In genomic region chr4:59629348-59629747, GRCh38 we compare ENCODE assay signal across 24 cellular contexts.
"Had no signal": no experiment of that assay in that cellular context is flagged by ENCODE, and none has a peak within 500 bp of the region (broad histone marks: within the 10 kb centered on the region; RNA-seq: fewer than 3 reads in every experiment).

No MANE protein-coding gene starts in this region.

- H3K79me2 ChIP-seq: parathyroid adenoma had no signal

- ATAC-seq: naive thymus-derived CD4-positive, alpha-beta T cell; natural killer cell; psoas muscle; right cardiac atrium; stimulated activated effector memory CD8-positive, alpha-beta T cell treated with anti-CD3 and anti-CD28 coated beads, Interleukin-12 subunit alpha, Interleukin-12 subunit beta, amount 100 ng/mL, for 72 hours; stimulated activated naive B cell treated with anti-CD40 and anti-IgM and Interleukin-4, amounts not matched to agents 10 μg/mL and 1 μg/mL and 100 μg/mL, for 72 hours; upper lobe of right lung had no signal

- H3K27ac ChIP-seq: neural progenitor cell, ovary, parathyroid adenoma, psoas muscle, right lobe of liver, sigmoid colon, stomach, thoracic aorta, thyroid gland, tibial nerve, upper lobe of right lung, uterus had no signal

- H3K36me3 ChIP-seq: neural progenitor cell, ovary, right lobe of liver, sigmoid colon, stomach, thoracic aorta, thyroid gland, tibial nerve, upper lobe of right lung, uterus had no signal

- H3K4me1 ChIP-seq: neural progenitor cell, parathyroid adenoma, psoas muscle, right lobe of liver, sigmoid colon, stomach, thyroid gland, tibial nerve, upper lobe of right lung, uterus had no signal

- H3K27me3 ChIP-seq: neural progenitor cell, ovary, right lobe of liver, sigmoid colon, stomach, thyroid gland, tibial nerve, upper lobe of right lung, uterus had no signal

- H3K4me3 ChIP-seq: neural progenitor cell, ovary, psoas muscle, right lobe of liver, sigmoid colon, stomach, thoracic aorta, thyroid gland, tibial nerve, upper lobe of right lung, uterus had no signal

- H3K9me3 ChIP-seq: ovary, psoas muscle, right lobe of liver, sigmoid colon, thyroid gland, upper lobe of right lung, uterus had no signal

- H3K4me2 ChIP-seq: neural progenitor cell had no signal

- H2AFZ ChIP-seq: neural progenitor cell, parathyroid adenoma had no signal

- H3K9ac ChIP-seq: neural progenitor cell, parathyroid adenoma had no signal

- DNase-seq: naive thymus-derived CD4-positive, alpha-beta T cell; natural killer cell; occipital lobe; ovary; posterior cingulate gyrus; psoas muscle; right cardiac atrium; right lobe of liver; sigmoid colon; stimulated activated CD4-positive, alpha-beta T cell treated with anti-CD3 and anti-CD28 coated beads, Interleukin-15, amount 100 ng/mL, for 24 hours; stimulated activated CD4-positive, alpha-beta T cell treated with anti-CD3 and anti-CD28 coated beads, Interleukin-2, amount 100 ng/mL, for 24 hours; stimulated activated CD4-positive, alpha-beta T cell treated with anti-CD3 and anti-CD28 coated beads, Interleukin-2, amount 100 ng/mL, for 48 hours; stimulated activated CD4-positive, alpha-beta T cell treated with anti-CD3 and anti-CD28 coated beads, Interleukin-4, amount 100 ng/mL, for 24 hours; stimulated activated naive B cell treated with anti-CD40 and anti-IgM and Interleukin-4, amounts not matched to agents 10 μg/mL and 1 μg/mL and 100 μg/mL, for 72 hours; stimulated activated naive CD4-positive, alpha-beta T cell treated with Interleukin-2 at 50 U/mL for 16 hours; stomach; thyroid gland; upper lobe of right lung; uterus had no signal
